In genomic region chr18:32545631-32546030, GRCh38 we compare ENCODE assay signal across 25 cellular contexts.
"Had no signal": no experiment of that assay in that cellular context is flagged by ENCODE, and none has a peak within 500 bp of the region (broad histone marks: within the 10 kb centered on the region; RNA-seq: fewer than 3 reads in every experiment).

No MANE protein-coding gene starts in this region.

- H3K9me3 Mint-ChIP-seq: dendritic cell treated with granulocyte-macrophage colony-stimulating factor and Interleukin-4, amounts not matched to agents 40 ng/mL and 50 ng/mL, for 4 days; effector memory CD8-positive, alpha-beta T cell; endodermal cell had no signal

- H3K36me3 ChIP-seq: colonic mucosa, esophagus squamous epithelium, gastrocnemius medialis, gastroesophageal sphincter, heart left ventricle, heart right ventricle had no signal

- ATAC-seq: effector memory CD8-positive, alpha-beta T cell; esophagus mucosa; foreskin keratinocyte; gastrocnemius medialis; gastroesophageal sphincter; heart left ventricle; heart right ventricle had no signal

- H3K27me3 ChIP-seq: colonic mucosa, dorsolateral prefrontal cortex, esophagus squamous epithelium, foreskin keratinocyte, gastrocnemius medialis, gastroesophageal sphincter, hepatocyte had no signal

- H3K4me3 Mint-ChIP-seq: dendritic cell treated with granulocyte-macrophage colony-stimulating factor and Interleukin-4, amounts not matched to agents 40 ng/mL and 50 ng/mL, for 4 days; effector memory CD8-positive, alpha-beta T cell; endodermal cell had no signal

- H3K4me3 ChIP-seq: colonic mucosa, coronary artery, dorsolateral prefrontal cortex, esophagus squamous epithelium, gastrocnemius medialis, gastroesophageal sphincter, heart left ventricle, heart right ventricle, hepatocyte had no signal

- H3K4me1 ChIP-seq: colonic mucosa, foreskin keratinocyte, gastrocnemius medialis, gastroesophageal sphincter, heart left ventricle, heart right ventricle had no signal

- H3K9me3 ChIP-seq: colonic mucosa, esophagus squamous epithelium, gastrocnemius medialis, gastroesophageal sphincter, heart left ventricle, heart right ventricle had no signal

- H3K27ac Mint-ChIP-seq: dendritic cell treated with granulocyte-macrophage colony-stimulating factor and Interleukin-4, amounts not matched to agents 40 ng/mL and 50 ng/mL, for 4 days; effector memory CD8-positive, alpha-beta T cell; endodermal cell had no signal

- DNase-seq: colonic mucosa; cortex of kidney; dermis blood vessel endothelial cell; dorsolateral prefrontal cortex; effector CD4-positive, alpha-beta T cell; effector CD8-positive, alpha-beta T cell; effector memory CD4-positive, alpha-beta T cell; effector memory CD8-positive, alpha-beta T cell; endodermal cell; erythroblast; esophagus squamous epithelium; foreskin fibroblast; foreskin keratinocyte; foreskin melanocyte; gastrocnemius medialis; glutamatergic neuron; head of caudate nucleus; heart left ventricle; heart right ventricle had no signal

- H3K27ac ChIP-seq: colonic mucosa, coronary artery, dorsolateral prefrontal cortex, epithelial cell of prostate, esophagus squamous epithelium, foreskin keratinocyte, gastrocnemius medialis, gastroesophageal sphincter, heart left ventricle, heart right ventricle, hepatocyte had no signal
